ENCODE assay signal across 31 cellular contexts in the genomic region with DNA sequence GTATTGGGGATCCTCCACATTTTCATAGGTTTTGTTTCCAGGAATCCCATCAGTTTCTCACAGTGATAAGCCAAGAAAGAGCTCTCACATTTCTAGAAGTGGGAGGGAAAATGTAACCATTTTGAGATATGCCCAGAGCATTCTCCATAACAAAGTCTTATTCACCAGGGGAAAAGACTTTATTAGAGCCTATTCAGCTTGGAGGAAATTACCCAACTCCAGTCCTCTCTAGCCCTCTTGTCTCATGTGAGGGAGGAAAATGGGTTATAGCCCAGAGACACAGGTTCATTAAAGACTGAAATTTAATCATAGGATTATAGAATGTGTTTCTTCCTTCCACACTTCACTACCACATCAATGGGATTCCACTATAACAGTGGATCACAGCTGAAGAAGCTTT.
"Had no signal": no experiment of that assay in that cellular context is flagged by ENCODE, and none has a peak within 500 bp of the region (broad histone marks: within the 10 kb centered on the region; RNA-seq: fewer than 3 reads in every experiment).

No MANE protein-coding gene starts in this region.

- H3K9me3 ChIP-seq: adrenal gland, body of pancreas had no signal

- H3K4me3 ChIP-seq: adrenal gland, body of pancreas, breast epithelium had no signal

- DNase-seq: activated B cell treated with CpG ODN at 0.5 μM for 24 hours; activated CD4-positive, alpha-beta memory T cell treated with anti-CD3 and anti-CD28 coated beads for 36 hours; activated CD4-positive, alpha-beta T cell treated with anti-CD3 and anti-CD28 coated beads for 4 hours; activated CD4-positive, alpha-beta T cell treated with anti-CD3 and anti-CD28 coated beads, Interleukin-2, amount 10 ng/mL, durations not matched to agents 24 days and 14 days; activated CD4-positive, alpha-beta T cell treated with anti-CD3 and anti-CD28 coated beads, Interleukin-2, amount 50 U/mL, for 1 hour; activated CD4-positive, alpha-beta T cell treated with anti-CD3 and anti-CD28 coated beads, Interleukin-2, amount 50 U/mL, for 4 hours; activated CD4-positive, CD25-positive, alpha-beta regulatory T cell treated with anti-CD3 and anti-CD28 coated beads, Interleukin-2, amount 50 U/mL, for 72 hours; activated CD8-positive, alpha-beta memory T cell treated with anti-CD3 and anti-CD28 coated beads, Interleukin-2, amount 50 U/mL, for 4 hours; activated CD8-positive, alpha-beta T cell treated with anti-CD3 and anti-CD28 coated beads for 36 hours; activated effector memory CD4-positive, alpha-beta T cell treated with anti-CD3 and anti-CD28 coated beads, Interleukin-2, amount 50 U/mL, for 16 hours; activated gamma-delta T cell treated with Interleukin-2 at 50 U/mL for 16 hours; activated naive CD4-positive, alpha-beta T cell; activated naive CD4-positive, alpha-beta T cell treated with anti-CD3 and anti-CD28 coated beads for 36 hours; activated naive CD4-positive, alpha-beta T cell treated with anti-CD3 and anti-CD28 coated beads, Interleukin-2, amount 50 U/mL, for 16 hours; activated naive CD8-positive, alpha-beta T cell treated with anti-CD3 and anti-CD28 coated beads for 36 hours; activated T-cell treated with anti-CD3 and anti-CD28 coated beads for 4 hours; activated T-cell treated with anti-CD3 and anti-CD28 coated beads, Interleukin-2, amount 50 U/mL, for 1 hour; activated T-cell treated with anti-CD3 and anti-CD28 coated beads, Interleukin-2, amount 50 U/mL, for 4 hours; activated T-cell treated with anti-CD3 and anti-CD28 coated beads, Interleukin-2, amount 50 U/mL, for 72 hours; adrenal gland; amniotic stem cell; aorta; body of pancreas; brain microvascular endothelial cell; central memory CD4-positive, alpha-beta T cell; T-helper 2 cell; T-helper 9 cell had no signal

- ATAC-seq: activated CD8-positive, alpha-beta T cell treated with anti-CD3 and anti-CD28 coated beads for 36 hours; activated naive CD4-positive, alpha-beta T cell treated with anti-CD3 and anti-CD28 coated beads, Interleukin-2, amount 50 U/mL, for 72 hours; activated T-cell treated with anti-CD3 and anti-CD28 coated beads, Interleukin-2, amount 50 U/mL, for 4 hours; activated T-cell treated with anti-CD3 and anti-CD28 coated beads, Interleukin-2, amount 50 U/mL, for 72 hours; activated T-helper 17 cell treated with anti-CD3 and anti-CD28 coated beads, Interleukin-2, amount 50 U/mL, for 72 hours; body of pancreas had no signal

- H3K36me3 ChIP-seq: adrenal gland, brain microvascular endothelial cell, breast epithelium had no signal

- H3K27ac ChIP-seq: adrenal gland, body of pancreas, brain microvascular endothelial cell, breast epithelium, VCaP had no signal

- H3K27me3 ChIP-seq: adrenal gland, body of pancreas, brain microvascular endothelial cell, breast epithelium had no signal

- H3K4me1 ChIP-seq: adrenal gland, body of pancreas, breast epithelium had no signal
